8 cellular contexts compared by ENCODE assay signal in genomic region chr3:101677436-101678286, GRCh38. TPM values are rescaled to one million over a fixed set of nuclear protein-coding genes. Genes with fewer than 3 reads are reported as not detected.
DNase-seq lines count a peak whose midpoint lies in the region; ATAC-seq and TF ChIP-seq lines count a peak whose summit lies in the region.

No MANE protein-coding gene starts in this region.

- no peak for TF ChIP-seq EP300 in ovary (IDR thresholded peaks at IDR 0.05)

- H3K27me3 ChIP-seq in SJCRH30 (no peaks in the 10 kb centered on the region), ovary (no peaks in the 10 kb centered on the region)

- H3K36me3 ChIP-seq in SJCRH30 (peaks cover 29% of the 10 kb centered on the region), ovary (no peaks in the 10 kb centered on the region)

- no peak for TF ChIP-seq CTCF in epithelial cell of esophagus (IDR thresholded peaks at IDR 0.05; ENCODE audit: insufficient read depth, low read depth, low read length, missing control alignments)
- peak in 1 of 3 donors; percentile 6 for TF ChIP-seq CTCF in ovary (IDR thresholded peaks at IDR 0.05)

- H3K4me3 ChIP-seq in SJCRH30 (peak overlapping the region; percentile 35), epithelial cell of esophagus (ENCODE audit: low read length) (peak overlapping the region; percentile 90), ovary (peak overlapping the region; percentile 24)

- H3K9me3 ChIP-seq in SJCRH30 (replicated peaks) (no peaks in the 10 kb centered on the region), ovary (no peaks in the 10 kb centered on the region)

- intact Hi-C loops in ovary (cut with DNase I), result loop anchor here in 1 of 4 donors (10.0 kb wide), 1 partner anchor 103 kb away; the partner anchor contains the start of gene PCNP

- ATAC-seq in GM18909 (IDR thresholded peaks at IDR 0.05; ENCODE audit: poor library complexity, unreplicated experiment) (no peak), HG03571 (IDR thresholded peaks at IDR 0.05; ENCODE audit: unreplicated experiment) (no peak)

- H3K4me1 ChIP-seq in SJCRH30 (no peaks in the 10 kb centered on the region), ovary (ENCODE audit: insufficient read depth) (peaks cover 9% of the 10 kb centered on the region)

- WGBS in ovary, 3 donors, result 45 to 49% (median 47%) methylated on average over 29 of the region's 29 CpGs

- no peak overlapping the region for H3K27ac ChIP-seq in SJCRH30
- H3K27ac ChIP-seq in ovary, result no peak overlapping the region

- DNase-seq in D341Med (ENCODE audit: low spot score), result peak; percentile 45
- peak in 1 of 2 experiments; percentile 36 for DNase-seq in SJCRH30
- DNase-seq in epithelial cell of esophagus (ENCODE audit: low read depth), result peak; percentile 30
- peak; percentile 24 to 65 (median 61) for DNase-seq in ovary
- DNase-seq in NCI-H2227 (lab: John Stamatoyannopoulos, UW; ENCODE audit: unreplicated experiment), result no peak
- DNase-seq in OCI-M2 (lab: John Stamatoyannopoulos, UW; ENCODE audit: unreplicated experiment), result no peak

- TF ChIP-seq POLR2A in ovary (IDR thresholded peaks at IDR 0.05), result no peak

RNA-seq across cellular contexts. Expression of gene ZBTB11, which starts 0.7 kb away (rescaled TPM):
- total RNA-seq in SJCRH30 (2014; rRNA removed; shearing (Covaris generic)), result 28.6 and 31.3 TPM in 2 replicates
- total RNA-seq in ovary, result 10 to 100 TPM; 15.1 to 24.7 (median 19.3) TPM
- 10 to 100 TPM in 1 of 2 donors, 1 to 10 TPM in 1; 7.6 to 10.7 TPM for polyA plus RNA-seq in ovary

RNA-seq across cellular contexts. Expression of gene RPL24, which starts 8.9 kb away (rescaled TPM):
- total RNA-seq in SJCRH30 (2014; rRNA removed; shearing (Covaris generic)), result 5,296 and 6,510 TPM in 2 replicates
- total RNA-seq in ovary, result 1,000 to 10,000 TPM; 1,843 to 5,887 (median 2,506) TPM
- polyA plus RNA-seq in ovary, result 1,000 to 10,000 TPM; 2,953 to 4,596 TPM

RNA-seq across cellular contexts. Expression of gene CEP97, which starts 46.8 kb away (rescaled TPM):
- total RNA-seq in SJCRH30 (2014; rRNA removed; shearing (Covaris generic)), result 46.3 and 48.9 TPM in 2 replicates
- total RNA-seq in ovary, result 10 to 100 TPM in 1 of 7 donors, 1 to 10 TPM in 6; 7.5 to 11.1 (median 8.3) TPM
- polyA plus RNA-seq in ovary, result 1 to 10 TPM; 2.4 to 3.9 TPM

Comparison
In these comparisons a context has a peak if more than half of its experiments do, and no peak if none do; other contexts are left out.
1. DNase-seq: peak in D341Med (single experiment), epithelial cell of esophagus (single experiment) and ovary (5 of 5); none in NCI-H2227 (single experiment) and OCI-M2 (single experiment).
2. H3K4me3 ChIP-seq: peak in every context shown above with its lines; median percentile 90 in epithelial cell of esophagus; 35 in SJCRH30; 24 in ovary.